In genomic region chr11:128796275-128796674, GRCh38 we compare ENCODE assay signal across 11 cellular contexts.
DNase-seq lines count a peak whose midpoint lies in the region; ATAC-seq, FAIRE-seq and TF ChIP-seq lines count a peak whose summit lies in the region.
"Had no signal": no experiment of that assay in that cellular context is flagged by ENCODE, and none has a peak within 500 bp of the region (broad histone marks: within the 10 kb centered on the region; RNA-seq: fewer than 3 reads in every experiment).

No MANE protein-coding gene starts in this region.

- CTCF ChIA-PET in CD8-positive, alpha-beta memory T cell (lab: Charles Lee), result interaction anchor here (1.3 kb wide), 1 partner anchor 21 kb away, joined by 3 read pairs; no protein-coding TSS in a partner anchor

- FAIRE-seq in astrocyte (lab: Jason Lieb, UNC), result no peak

- in situ Hi-C loops in transverse colon (cut with MboI; ENCODE audit: low pct_ligation_motif_present in 1 of 4, low pct_unique_long_range_greater_than_20kb in 1 of 4, low sequenced_read_pairs in 3 of 4), result no loop called here

- no peak overlapping the region for H3K4me3 Mint-ChIP-seq in CD8-positive, alpha-beta memory T cell
- no peak overlapping the region for H3K4me3 Mint-ChIP-seq in astrocyte (ENCODE audit: unreplicated experiment)

- H3K4me2 ChIP-seq in astrocyte (ENCODE audit: low read length), result peak overlapping the region; percentile 2

- no peak for TF ChIP-seq CTCF in astrocyte (IDR thresholded peaks at IDR 0.05; ENCODE audit: insufficient read depth, low read depth, low read length)
- no peak for TF ChIP-seq CTCF in transverse colon (IDR thresholded peaks at IDR 0.05)
- TF ChIP-seq CTCF in adrenal gland (IDR thresholded peaks at IDR 0.05), result no peak

- H4K20me1 ChIP-seq in astrocyte (ENCODE audit: insufficient read depth, low read length), result no peaks in the 10 kb centered on the region

- 54 to 81% methylated on average over 1 to 2 of the region's 2 CpGs for WGBS in transverse colon (ENCODE audit: low coverage in 1 of 2), 2 donors
- 86 to 91% (median 87%) methylated on average over 2 of the region's 2 CpGs for WGBS in adrenal gland, 4 donors

- no peaks in the 10 kb centered on the region for H3K9me3 Mint-ChIP-seq in CD8-positive, alpha-beta memory T cell
- no peaks in the 10 kb centered on the region for H3K9me3 Mint-ChIP-seq in astrocyte (ENCODE audit: unreplicated experiment)

- TF ChIP-seq EP300 in transverse colon (IDR thresholded peaks at IDR 0.05; ENCODE audit: low read depth), result no peak

- H3K27ac Mint-ChIP-seq in CD8-positive, alpha-beta memory T cell, result peak overlapping the region in 7 of 8 donors; percentile 6 to 80 (median 49)
- H3K27ac Mint-ChIP-seq in astrocyte (ENCODE audit: unreplicated experiment), result peak overlapping the region; percentile 90

- no peaks in the 10 kb centered on the region for H3K79me2 ChIP-seq in astrocyte (ENCODE audit: insufficient read depth, low read length)

- H3K4me1 ChIP-seq in CD8-positive, alpha-beta memory T cell (ENCODE audit: insufficient read depth, low read length), result no peaks in the 10 kb centered on the region
- H3K4me1 ChIP-seq in astrocyte (ENCODE audit: insufficient read depth, low read length), result peaks cover 4% of the 10 kb centered on the region
- H3K4me1 ChIP-seq in transverse colon, result no peaks in the 10 kb centered on the region
- no peaks in the 10 kb centered on the region for H3K4me1 ChIP-seq in adrenal gland (replicated peaks in 1 of 2)

- peaks cover 31% of the 10 kb centered on the region for H3K36me3 ChIP-seq in CD8-positive, alpha-beta memory T cell (ENCODE audit: insufficient read depth, low read length)
- H3K36me3 ChIP-seq in astrocyte (ENCODE audit: insufficient read depth, low read length) (peaks cover 3% of the 10 kb centered on the region), transverse colon (no peaks in the 10 kb centered on the region), adrenal gland (replicated peaks in 1 of 2) (no peaks in the 10 kb centered on the region)

- ATAC-seq in GM19328 (IDR thresholded peaks at IDR 0.05; ENCODE audit: unreplicated experiment), result peak; percentile 94
- ATAC-seq in HG03025 (IDR thresholded peaks at IDR 0.05; ENCODE audit: low FRiP score, unreplicated experiment), result peak; percentile 95

- DNase-seq in CD8-positive, alpha-beta memory T cell, result no peak
- DNase-seq in astrocyte (ENCODE audit: low read depth) (peak; percentile 91), transverse colon (no peak), adrenal gland (no peak), islet precursor cell (no peak), ureter (ENCODE audit: low spot score) (no peak)
- DNase-seq: cortex of kidney, DMS153 had no signal

- H3K27ac ChIP-seq in CD8-positive, alpha-beta memory T cell (ENCODE audit: low read depth, low read length), result no peak overlapping the region
- H3K27ac ChIP-seq in astrocyte (ENCODE audit: low read depth, low read length) (peak overlapping the region; percentile 41), transverse colon (no peak overlapping the region), adrenal gland (no peak overlapping the region)

- H3K36me3 Mint-ChIP-seq in CD8-positive, alpha-beta memory T cell, result peaks cover 5 to 89% (median 23%) of the 10 kb centered on the region in 3 donors
- peaks cover 12% of the 10 kb centered on the region for H3K36me3 Mint-ChIP-seq in astrocyte (ENCODE audit: low read depth, unreplicated experiment)

- H3K9ac ChIP-seq in astrocyte (ENCODE audit: low read length), result peak overlapping the region; percentile 26

- H3K4me1 Mint-ChIP-seq in CD8-positive, alpha-beta memory T cell, result peaks cover 14 to 51% (median 36%) of the 10 kb centered on the region in 3 donors
- peaks cover 9% of the 10 kb centered on the region for H3K4me1 Mint-ChIP-seq in astrocyte (ENCODE audit: low read depth, unreplicated experiment)

- H2AFZ ChIP-seq in astrocyte (ENCODE audit: low read depth, low read length), result no peak overlapping the region

- no peaks in the 10 kb centered on the region for H3K27me3 ChIP-seq in CD8-positive, alpha-beta memory T cell (ENCODE audit: insufficient read depth, low read length, poor library complexity, severe bottlenecking)
- H3K27me3 ChIP-seq in astrocyte (ENCODE audit: insufficient read depth, low read length) (no peaks in the 10 kb centered on the region), transverse colon (no peaks in the 10 kb centered on the region), adrenal gland (no peaks in the 10 kb centered on the region)

- no peak for TF ChIP-seq POLR2A in transverse colon (IDR thresholded peaks at IDR 0.05)
- TF ChIP-seq POLR2A in adrenal gland (IDR thresholded peaks at IDR 0.05), result no peak

- no peaks in the 10 kb centered on the region for H3K9me3 ChIP-seq in CD8-positive, alpha-beta memory T cell (ENCODE audit: low read length)
- no peaks in the 10 kb centered on the region for H3K9me3 ChIP-seq in astrocyte (ENCODE audit: insufficient read depth, low read depth, low read length)
- no peaks in the 10 kb centered on the region for H3K9me3 ChIP-seq in transverse colon
- H3K9me3 ChIP-seq in adrenal gland (replicated peaks in 1 of 3), result no peaks in the 10 kb centered on the region

- POLR2A ChIA-PET in CD8-positive, alpha-beta memory T cell (lab: Charles Lee), result no interaction called here

- H3K4me3 ChIP-seq in CD8-positive, alpha-beta memory T cell (ENCODE audit: low read length), result no peak overlapping the region
- H3K4me3 ChIP-seq in astrocyte (ENCODE audit: insufficient read depth, low read depth, low read length), result no peak overlapping the region
- H3K4me3 ChIP-seq in transverse colon, result no peak overlapping the region
- no peak overlapping the region for H3K4me3 ChIP-seq in adrenal gland
- H3K4me3 ChIP-seq: lung had no signal

- no peaks in the 10 kb centered on the region for H3K27me3 Mint-ChIP-seq in CD8-positive, alpha-beta memory T cell
- H3K27me3 Mint-ChIP-seq in astrocyte (ENCODE audit: low read depth, unreplicated experiment), result no peaks in the 10 kb centered on the region

- intact Hi-C loops in transverse colon (cut with DNase I; ENCODE audit: low total_unique reads) (no loop called here), adrenal gland (cut with DNase I) (no loop called here)
